18 cellular contexts compared by ENCODE assay signal in the genomic region with DNA sequence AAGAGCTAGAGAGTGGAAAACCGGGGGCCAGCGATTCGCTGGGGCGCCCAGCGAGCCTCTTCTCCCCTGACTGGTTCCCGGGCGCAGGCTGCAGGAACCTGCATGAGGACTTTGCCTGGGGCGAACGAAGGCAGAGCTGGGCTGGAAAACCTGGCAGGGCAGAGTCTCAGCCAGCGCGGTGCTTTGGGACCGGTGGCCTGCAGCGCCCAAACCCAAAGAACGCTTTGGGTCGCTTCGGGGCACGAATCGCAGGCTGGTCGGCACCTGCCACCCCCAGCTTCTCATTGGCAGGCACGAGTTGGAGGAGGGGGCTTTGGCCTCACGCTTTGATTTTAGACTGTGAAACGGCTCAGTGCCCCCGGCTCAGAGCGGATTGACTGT. TPM values are rescaled to one million over a fixed set of nuclear protein-coding genes. Genes with fewer than 3 reads are reported as not detected.
DNase-seq lines count a peak whose midpoint lies in the region; ATAC-seq, FAIRE-seq and TF ChIP-seq lines count a peak whose summit lies in the region.
"Had no signal": no experiment of that assay in that cellular context is flagged by ENCODE, and none has a peak within 500 bp of the region (broad histone marks: within the 10 kb centered on the region; RNA-seq: fewer than 3 reads in every experiment).

No MANE protein-coding gene starts in this region.

- H3K4me1 ChIP-seq in ES-I3 (ENCODE audit: insufficient read depth, low read length) = peaks cover 13% of the 10 kb centered on the region
- H3K4me1 ChIP-seq in H1 (replicated peaks in 1 of 4; ENCODE audit: control insufficient read depth in 3 of 4, insufficient read depth in 4 of 4, low read length in 3 of 4) = peaks cover 6 to 68% (median 48%) of the 10 kb centered on the region in 4 experiments
- H3K4me1 ChIP-seq in gastroesophageal sphincter = peaks cover 0 to 85% (median 43%) of the 10 kb centered on the region in 3 donors
- H3K4me1 ChIP-seq: HAP-1 had no signal

- peaks cover 27% of the 10 kb centered on the region for H3K23me2 ChIP-seq in H1 (ENCODE audit: low read depth, low read length)

- H3K27me3 ChIP-seq in H1 (replicated peaks in 1 of 4; ENCODE audit: control insufficient read depth in 3 of 4, extremely low read depth in 1 of 4, insufficient read depth in 3 of 4, low read length in 3 of 4) (peaks cover 74 to 99% (median 89%) of the 10 kb centered on the region in 4 experiments), gastroesophageal sphincter (peaks cover 100% of the 10 kb centered on the region)

- no peak overlapping the region for H2BK120ac ChIP-seq in H1 (replicated peaks; ENCODE audit: low read depth, low read length)

- TF ChIP-seq POLR2A in H1 (IDR thresholded peaks at IDR 0.05; ENCODE audit: control extremely low read depth in 1 of 2, low read depth in 2 of 2, low read length in 2 of 2) = no peak
- TF ChIP-seq POLR2A in gastroesophageal sphincter (IDR thresholded peaks at IDR 0.05) = no peak

- POLR2A ChIA-PET in H1 (lab: Charles Lee; ENCODE audit: partially characterized antibody) = interaction anchor here (0.6 to 12.7 kb wide), 5 partner anchors 13 to 735 kb away, joined by 3 to 225 read pairs (median 3); no protein-coding TSS in a partner anchor

- no peak for TF ChIP-seq CTCF in H1 (IDR thresholded peaks at IDR 0.05; ENCODE audit: control extremely low read depth in 1 of 3, insufficient read depth in 1 of 3, low read depth in 1 of 3, low read length in 3 of 3)
- TF ChIP-seq CTCF in nephron (IDR thresholded peaks at IDR 0.05; ENCODE audit: unreplicated experiment in 3 of 3) = no peak
- TF ChIP-seq CTCF in gastroesophageal sphincter (IDR thresholded peaks at IDR 0.05) = no peak

- peaks cover 100% of the 10 kb centered on the region for H3K27me3 Mint-ChIP-seq in nephron (ENCODE audit: low read depth)

- CTCF ChIA-PET in H1 (lab: Charles Lee; ENCODE audit: partially characterized antibody) = interaction anchor here (1.0 to 10.9 kb wide), 5 partner anchors 11 to 725 kb away, joined by 3 to 182 read pairs (median 3); no protein-coding TSS in a partner anchor

- peak overlapping the region; percentile 22 to 62 (median 44); a peak in 7 of 8 replicates for H3K4me3 ChIP-seq in H1 (ENCODE audit: extremely low read depth in 1 of 4, insufficient read depth in 2 of 4, low read depth in 3 of 4, low read length in 4 of 4)
- no peak overlapping the region for H3K4me3 ChIP-seq in gastroesophageal sphincter
- H3K4me3 ChIP-seq: breast epithelium, HAP-1, uterus had no signal

- no peak overlapping the region for H3K56ac ChIP-seq in H1 (replicated peaks; ENCODE audit: insufficient read length, low read depth, low read length)

- H3K14ac ChIP-seq in H1 (ENCODE audit: insufficient read length) = no peak overlapping the region

- H3K18ac ChIP-seq in H1 (ENCODE audit: extremely low read depth, low read length) = peak overlapping the region; percentile 87

- ATAC-seq in gastroesophageal sphincter (no peak), GM18870 (IDR thresholded peaks at IDR 0.05; ENCODE audit: unreplicated experiment) (no peak)

- no peak overlapping the region for H3K23ac ChIP-seq in H1 (ENCODE audit: insufficient read length)

- H3K4ac ChIP-seq in H1 (replicated peaks; ENCODE audit: insufficient read length, low read depth, low read length) = peak overlapping the region; percentile 37

- DNase-seq in DMS53 (lab: John Stamatoyannopoulos, UW) = peak; percentile 76
- peak in 1 of 2 experiments; percentile 72 for DNase-seq in H1 (ENCODE audit: low read depth in 1 of 2, low spot score in 2 of 2)
- no peak for DNase-seq in NCI-H2171 treated with DMSO at 0.1 percent for 48 hours (lab: John Stamatoyannopoulos, UW)
- DNase-seq: activated naive CD4-positive, alpha-beta T cell treated with anti-CD3 and anti-CD28 coated beads for 36 hours; DND-41; NCI-H1092 treated with DMSO at 0.1 percent for 48 hours; NCI-H226; occipital lobe; small intestine; uterus had no signal

- H3K27ac ChIP-seq in H1 (ENCODE audit: low read depth, low read length) (no peak overlapping the region), gastroesophageal sphincter (no peak overlapping the region)
- H3K27ac ChIP-seq: BLaER1 treated with 17β-estradiol and CSF1 and Interleukin-3, amounts not matched to agents 10 nM and 100 nM; breast epithelium; uterus had no signal

- no peaks in the 10 kb centered on the region for H3K36me3 Mint-ChIP-seq in nephron (ENCODE audit: low read depth)

- H2AK5ac ChIP-seq in H1 (ENCODE audit: low read depth, low read length) = no peak overlapping the region

- TF ChIP-seq EP300 in H1 (IDR thresholded peaks at IDR 0.05; ENCODE audit: borderline replicate concordance in 1 of 2, low read depth in 2 of 2, low read length in 2 of 2) (no peak), gastroesophageal sphincter (IDR thresholded peaks at IDR 0.05) (no peak)

- TF ChIP-seq RAD21 in H1 (IDR thresholded peaks at IDR 0.05 in 1 of 2, conservative IDR thresholded peaks at IDR 0.05 in 1 of 2; ENCODE audit: low read depth in 2 of 2, low read length in 2 of 2) = no peak

- H3K79me1 ChIP-seq in H1 (ENCODE audit: low read depth, low read length) = 0 out of 2 replicates have a peak, but pooled peaks cover 2% of the 10 kb centered on the region

- peak overlapping the region; percentile 66 to 92 for H3K4me2 ChIP-seq in H1 (ENCODE audit: insufficient read depth in 1 of 2, low read depth in 2 of 2, low read length in 2 of 2)
- H3K4me2 ChIP-seq: BLaER1 treated with 17β-estradiol and CSF1 and Interleukin-3, amounts not matched to agents 10 nM and 100 nM had no signal

- H3K79me2 ChIP-seq in H1 (ENCODE audit: control insufficient read depth in 1 of 2, insufficient read depth in 2 of 2, low read length in 2 of 2) = no peaks in the 10 kb centered on the region

- H2BK12ac ChIP-seq in H1 (ENCODE audit: low read depth, low read length) = no peak overlapping the region

- H2AFZ ChIP-seq in H1 (ENCODE audit: low read length) = no peak overlapping the region

- FAIRE-seq in H1 (lab: Jason Lieb, UNC) = no peak
- FAIRE-seq: small intestine had no signal

- peaks cover 8 to 43% of the 10 kb centered on the region in 2 experiments for H4K20me1 ChIP-seq in H1 (replicated peaks in 1 of 2; ENCODE audit: control insufficient read depth in 1 of 2, insufficient read depth in 2 of 2, low read length in 2 of 2)

- no peaks in the 10 kb centered on the region for H3K9me3 ChIP-seq in ES-I3 (ENCODE audit: control insufficient read depth, insufficient read depth, low read length)
- H3K9me3 ChIP-seq in H1 (ENCODE audit: insufficient read depth in 2 of 2, low read depth in 1 of 2, low read length in 1 of 2) = no peaks in the 10 kb centered on the region; a peak in 1 of 4 replicates
- H3K9me3 ChIP-seq in gastroesophageal sphincter = no peaks in the 10 kb centered on the region
- H3K9me3 ChIP-seq: breast epithelium, HAP-1, uterus had no signal

- peak overlapping the region; percentile 29; the same call in 1 of the 2 replicates for H2BK15ac ChIP-seq in H1 (ENCODE audit: low read length)

- H3K36me3 ChIP-seq in ES-I3 (ENCODE audit: insufficient read depth, low read length) = no peaks in the 10 kb centered on the region
- H3K36me3 ChIP-seq in H1 (ENCODE audit: control insufficient read depth in 2 of 4, insufficient read depth in 4 of 4, low read length in 3 of 4) = peaks cover 0 to 10% (median 0%) of the 10 kb centered on the region in 4 experiments; a peak in 1 of 8 replicates
- no peaks in the 10 kb centered on the region for H3K36me3 ChIP-seq in gastroesophageal sphincter
- H3K36me3 ChIP-seq: BLaER1 treated with 17β-estradiol and CSF1 and Interleukin-3, amounts not matched to agents 10 nM and 100 nM; breast epithelium; HAP-1; uterus had no signal

- H3K4me3 Mint-ChIP-seq in nephron = peak overlapping the region; percentile 50 to 71 (median 54)
- H3K4me3 Mint-ChIP-seq: activated naive CD4-positive, alpha-beta T cell treated with anti-CD3 and anti-CD28 coated beads for 36 hours had no signal

- H4K91ac ChIP-seq in H1 (replicated peaks; ENCODE audit: insufficient read length, low read length) = no peak overlapping the region

- H2BK20ac ChIP-seq in H1 (ENCODE audit: low read length) = no peak overlapping the region

- H3K9ac ChIP-seq in ES-I3 (ENCODE audit: low read depth, low read length) (peak overlapping the region; percentile 42), H1 (replicated peaks in 1 of 4; ENCODE audit: extremely low read depth in 1 of 4, low read depth in 3 of 4, low read length in 3 of 4) (no peak overlapping the region)
- H3K9ac ChIP-seq: BLaER1 treated with 17β-estradiol and CSF1 and Interleukin-3, amounts not matched to agents 10 nM and 100 nM had no signal

- no peak overlapping the region for H4K8ac ChIP-seq in H1 (ENCODE audit: extremely low read depth, insufficient read depth, low read length)

- H3K27ac Mint-ChIP-seq in nephron = no peak overlapping the region
- H3K27ac Mint-ChIP-seq: activated naive CD4-positive, alpha-beta T cell treated with anti-CD3 and anti-CD28 coated beads for 36 hours; stimulated activated naive CD8-positive, alpha-beta T cell treated with anti-CD3 and anti-CD28 coated beads, Interleukin-15, Interleukin-2, amounts not matched to agents 100 ng/mL and 50 ng/mL, for 24 hours had no signal

- WGBS in H1 (ENCODE audit: extremely low coverage in 1 of 2, insufficient coverage in 1 of 2, insufficient read length in 1 of 2, insufficient replicate concordance in 2 of 2, low coverage in 1 of 2, low lambda C conversion rate in 2 of 2, missing lambda C conversion rate in 1 of 2), 2 experiments = 3% methylated on average over 20 of the region's 24 CpGs; no CpG with 5 or more reads in 1 of the 2 experiments
- WGBS in gastroesophageal sphincter (ENCODE audit: low coverage in 1 of 2), 2 donors = 2% methylated on average over 16 of the region's 24 CpGs; no CpG with 5 or more reads in 1 of the 2 donors

- H3K4me1 Mint-ChIP-seq in nephron = peaks cover 25% of the 10 kb centered on the region

- no peaks in the 10 kb centered on the region for H3K9me3 Mint-ChIP-seq in nephron
- H3K9me3 Mint-ChIP-seq: activated naive CD4-positive, alpha-beta T cell treated with anti-CD3 and anti-CD28 coated beads for 36 hours; stimulated activated naive CD8-positive, alpha-beta T cell treated with anti-CD3 and anti-CD28 coated beads, Interleukin-15, Interleukin-2, amounts not matched to agents 100 ng/mL and 50 ng/mL, for 24 hours had no signal

- no peak overlapping the region for H2BK5ac ChIP-seq in H1 (ENCODE audit: low read depth, low read length)

- H4K5ac ChIP-seq in H1 (ENCODE audit: insufficient read length, low read depth, low read length) = no peak overlapping the region

TF ChIP-seq in H1, 55 proteins besides CTCF, POLR2A, EP300 and RAD21 (continues in another document):
- no peak for TF ChIP-seq CHD2 (IDR thresholded peaks at IDR 0.05; ENCODE audit: low read length)

RNA-seq across cellular contexts. Expression of a gene that starts 3.0 kb away (rescaled TPM):
- total RNA-seq in H1 (2021; fragmentation: NEBNext Ultra II Directional; extraction: Animal tissue kit (Norgen Biotek cat#: 25700)) = 6.1 and 6.4 TPM in 2 replicates
- 0.47 and 0.65 TPM in 2 replicates for polyA plus RNA-seq in H1 (2011; rRNA removed)
- polyA plus RNA-seq in H1 (2011; cell fraction: cytosol; rRNA removed) = 1.1 TPM
- polyA plus RNA-seq in H1 (2011; cell fraction: nucleus; rRNA removed) = 2.0 TPM
- 1.4 to 3.0 TPM (median 1.8 TPM) in 4 replicates for polyA plus RNA-seq in H1 (2012, experiment 1 of 2)
- polyA plus RNA-seq in H1 (2012, experiment 2 of 2) = 0.12 TPM
- 11.2 TPM for polyA plus RNA-seq in H1 (2013, experiment 1 of 2)
- 10.6 TPM for polyA plus RNA-seq in H1 (2013, experiment 2 of 2)
- polyA minus RNA-seq in H1 (2011; rRNA and poly(A)+ RNA removed) = 4.4 and 5.0 TPM in 2 replicates
- polyA minus RNA-seq in H1 (2011; cell fraction: cytosol; rRNA and poly(A)+ RNA removed) = 7.1 TPM
- 7.6 TPM for polyA minus RNA-seq in H1 (2011; cell fraction: nucleus; rRNA and poly(A)+ RNA removed)
- under 1 TPM in 1 of 4 donors, not detected in 3; 0.47 TPM for total RNA-seq in gastroesophageal sphincter
- total RNA-seq: activated naive CD4-positive, alpha-beta T cell treated with anti-CD3 and anti-CD28 coated beads for 36 hours; breast epithelium; occipital lobe; uterus had no signal
- polyA plus RNA-seq: small intestine had no signal

Comparison
In these comparisons a context has a peak if more than half of its experiments do, and no peak if none do; other contexts are left out.
1. H3K4me3 ChIP-seq: peak in H1 (4 of 4); none in gastroesophageal sphincter (0 of 2).